In the genomic region with DNA sequence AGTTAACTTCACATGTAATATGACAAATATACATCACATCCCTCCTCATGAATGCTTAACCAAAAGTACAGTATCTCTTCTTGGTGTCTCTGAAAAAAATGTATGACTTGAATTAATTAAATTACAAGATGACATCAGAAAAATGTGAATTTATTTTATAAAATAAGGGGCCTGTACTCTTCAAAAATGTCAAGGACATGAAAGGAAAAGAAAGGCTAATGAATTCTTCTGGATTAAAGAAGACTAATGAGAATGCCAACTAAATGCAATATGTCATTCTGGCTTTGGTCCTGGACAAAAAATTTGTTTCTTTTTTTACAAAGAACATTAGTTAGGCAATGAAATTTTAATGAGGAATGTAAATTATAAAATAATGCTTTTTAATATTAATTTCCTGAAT, we compare ENCODE assay signal across 26 cellular contexts.
"Had no signal": no experiment of that assay in that cellular context is flagged by ENCODE, and none has a peak within 500 bp of the region (broad histone marks: within the 10 kb centered on the region; RNA-seq: fewer than 3 reads in every experiment).

No MANE protein-coding gene starts in this region.

- ATAC-seq: stimulated activated effector memory CD8-positive, alpha-beta T cell treated with anti-CD3 and anti-CD28 coated beads, Interleukin-12 subunit alpha, Interleukin-12 subunit beta, amount 100 ng/mL, for 72 hours; stimulated activated memory B cell treated with anti-CD40 and anti-IgM and Interleukin-4, amounts not matched to agents 10 μg/mL and 1 μg/mL and 100 μg/mL, for 72 hours; stimulated activated naive B cell treated with anti-CD40 and anti-IgM and Interleukin-4, amounts not matched to agents 10 μg/mL and 1 μg/mL and 100 μg/mL, for 72 hours; stimulated activated naive CD8-positive, alpha-beta T cell treated with anti-CD3 and anti-CD28 coated beads, Interleukin-15, amount 100 ng/mL, for 72 hours; stimulated activated naive CD8-positive, alpha-beta T cell treated with anti-CD3 and anti-CD28 coated beads, Interleukin-15, Interleukin-2, amounts not matched to agents 100 U/mL and 50 U/mL, for 24 hours; upper lobe of right lung had no signal

- H3K4me3 ChIP-seq: stomach, suprapubic skin, testis, thoracic aorta, thyroid gland, tibial artery, tibial nerve, transverse colon, upper lobe of left lung, upper lobe of right lung, uterus, vagina had no signal

- H3K9me3 ChIP-seq: testis, thoracic aorta, thyroid gland, upper lobe of right lung, uterus, vagina had no signal

- H3K27me3 ChIP-seq: stomach, suprapubic skin, testis, thyroid gland, tibial artery, tibial nerve, transverse colon, upper lobe of left lung, upper lobe of right lung, uterus, vagina had no signal

- H3K36me3 ChIP-seq: stomach, suprapubic skin, thoracic aorta, thyroid gland, tibial artery, tibial nerve, transverse colon, upper lobe of left lung, upper lobe of right lung, uterus, vagina had no signal

- H3K4me1 ChIP-seq: stomach, suprapubic skin, testis, thyroid gland, tibial artery, tibial nerve, transverse colon, upper lobe of left lung, upper lobe of right lung, uterus, vagina had no signal

- FAIRE-seq: urothelium cell line had no signal

- H3K27ac ChIP-seq: stomach, suprapubic skin, testis, thoracic aorta, thyroid gland, tibial artery, tibial nerve, transverse colon, upper lobe of left lung, upper lobe of right lung, uterus, vagina had no signal

- DNase-seq: stimulated activated CD4-positive, alpha-beta T cell treated with anti-CD3 and anti-CD28 coated beads, Interleukin-2, amount 100 ng/mL, for 48 hours; stimulated activated CD4-positive, alpha-beta T cell treated with anti-CD3 and anti-CD28 coated beads, Interleukin-4, amount 100 ng/mL, for 1 hour; stimulated activated CD4-positive, alpha-beta T cell treated with anti-CD3 and anti-CD28 coated beads, Interleukin-4, amount 100 ng/mL, for 24 hours; stimulated activated CD4-positive, alpha-beta T cell treated with anti-CD3 and anti-CD28 coated beads, Interleukin-4, amount 100 ng/mL, for 4 hours; stimulated activated CD8-positive, alpha-beta memory T cell treated with anti-CD3 and anti-CD28 coated beads, Interleukin-4, amount 100 ng/mL, for 48 hours; stimulated activated naive B cell treated with anti-CD40 and anti-IgM and Interleukin-4, amounts not matched to agents 10 μg/mL and 1 μg/mL and 100 μg/mL, for 72 hours; stimulated activated naive CD4-positive, alpha-beta T cell; stimulated activated naive CD8-positive, alpha-beta T cell treated with anti-CD3 and anti-CD28 coated beads, Interleukin-15, amount 100 ng/mL, for 72 hours; stimulated activated naive CD8-positive, alpha-beta T cell treated with anti-CD3 and anti-CD28 coated beads, Interleukin-15, Interleukin-2, amounts not matched to agents 100 U/mL and 50 U/mL, for 24 hours; stomach; substantia nigra; testis; thyroid gland; tibial artery; transverse colon; trophoblast cell; upper lobe of left lung; upper lobe of right lung; uterus had no signal
